In genomic region chr5:132295505-132296411, GRCh38 we compare ENCODE assay signal across 9 cellular contexts. TPM values are rescaled to one million over a fixed set of nuclear protein-coding genes. Genes with fewer than 3 reads are reported as not detected.
A peak's percentile ranks its signal among the peaks of the same experiment; 100 is the strongest.
DNase-seq lines count a peak whose midpoint lies in the region; ATAC-seq, FAIRE-seq and TF ChIP-seq lines count a peak whose summit lies in the region.
"Had no signal": no experiment of that assay in that cellular context is flagged by ENCODE, and none has a peak within 500 bp of the region (broad histone marks: within the 10 kb centered on the region; RNA-seq: fewer than 3 reads in every experiment).

No MANE protein-coding gene starts in this region.

- H3K36me3 Mint-ChIP-seq in activated naive CD4-positive, alpha-beta T cell treated with anti-CD3 and anti-CD28 coated beads, Interleukin-2, amount 10 ng/mL, durations not matched to agents 7 days and 5 days: no peaks in the 10 kb centered on the region

- H3K4me2 ChIP-seq in keratinocyte (ENCODE audit: control insufficient read depth, extremely low read depth, insufficient read depth, low read depth, low read length): peak overlapping the region; percentile 93

- peak overlapping the region; percentile 87 for H3K9ac ChIP-seq in keratinocyte (ENCODE audit: control insufficient read depth, extremely low read depth, insufficient read depth, low read length)

- H2AFZ ChIP-seq in keratinocyte (ENCODE audit: control insufficient read depth, low read length): no peak overlapping the region

- no peak for TF ChIP-seq EP300 in transverse colon (IDR thresholded peaks at IDR 0.05; ENCODE audit: low read depth)

- H3K27ac Mint-ChIP-seq in activated naive CD4-positive, alpha-beta T cell treated with anti-CD3 and anti-CD28 coated beads, Interleukin-2, amount 10 ng/mL, durations not matched to agents 7 days and 5 days: no peak overlapping the region

- H3K9me1 ChIP-seq in keratinocyte (ENCODE audit: control insufficient read depth, extremely low read depth, insufficient read depth, low read length): no peaks in the 10 kb centered on the region

- peak overlapping the region; percentile 83 for H3K4me3 Mint-ChIP-seq in activated naive CD4-positive, alpha-beta T cell treated with anti-CD3 and anti-CD28 coated beads, Interleukin-2, amount 10 ng/mL, durations not matched to agents 7 days and 5 days

- H3K4me1 ChIP-seq in keratinocyte (ENCODE audit: control insufficient read depth, extremely low read depth, insufficient read depth, low read length) (peaks cover 23% of the 10 kb centered on the region), transverse colon (peaks cover 10 to 33% (median 27%) of the 10 kb centered on the region in 4 donors)

- TF ChIP-seq CTCF in keratinocyte (optimal IDR thresholded peaks at IDR 0.05 in 1 of 3, IDR thresholded peaks at IDR 0.05 in 1 of 3, conservative IDR thresholded peaks at IDR 0.05 in 1 of 3; ENCODE audit: extremely low read depth in 1 of 3, insufficient read depth in 2 of 3, low read length in 3 of 3) (no peak), transverse colon (IDR thresholded peaks at IDR 0.05) (no peak)

- DNase-seq in activated naive CD4-positive, alpha-beta T cell treated with anti-CD3 and anti-CD28 coated beads, Interleukin-2, amount 10 ng/mL, durations not matched to agents 7 days and 5 days: no peak
- no peak for DNase-seq in activated naive CD4-positive, alpha-beta T cell treated with anti-CD3 and anti-CD28 coated beads, Interleukin-2, amount 50 U/mL, for 16 hours
- DNase-seq in keratinocyte (ENCODE audit: low read depth, low spot score) (no peak), transverse colon (no peak), activated gamma-delta T cell treated with Interleukin-2 at 50 U/mL for 16 hours (no peak)
- DNase-seq: NCI-H1694 had no signal

- H3K27ac ChIP-seq in adipose tissue (ENCODE audit: low read depth, low read length): peak overlapping the region; percentile 44
- H3K27ac ChIP-seq in keratinocyte (ENCODE audit: control insufficient read depth, insufficient read depth, low read length): peak overlapping the region; percentile 21
- peak overlapping the region in 2 of 4 donors; percentile 93 to 96 for H3K27ac ChIP-seq in transverse colon

- CTCF ChIA-PET in activated naive CD4-positive, alpha-beta T cell treated with anti-CD3 and anti-CD28 coated beads, Interleukin-2, amount 10 ng/mL, durations not matched to agents 7 days and 5 days (lab: Charles Lee): interaction anchor here (1.1 to 1.5 kb wide), 2 partner anchors 12 to 24 kb away, joined by 3 to 5 read pairs; no protein-coding TSS in a partner anchor

- intact Hi-C loops in transverse colon (cut with DNase I; ENCODE audit: low total_unique reads): loop anchor here (10.0 kb wide), 1 partner anchor 61 kb away; no protein-coding TSS in a partner anchor

- no peak for FAIRE-seq in keratinocyte (lab: Jason Lieb, UNC)

- no peaks in the 10 kb centered on the region for H3K9me3 Mint-ChIP-seq in activated naive CD4-positive, alpha-beta T cell treated with anti-CD3 and anti-CD28 coated beads, Interleukin-2, amount 10 ng/mL, durations not matched to agents 7 days and 5 days

- H3K4me3 ChIP-seq in keratinocyte (ENCODE audit: control insufficient read depth in 2 of 3, extremely low read depth in 1 of 3, insufficient read depth in 2 of 3, low read depth in 1 of 3, low read length in 3 of 3) (peak overlapping the region; percentile 55 to 83 (median 79)), transverse colon (peak overlapping the region in 3 of 4 donors; percentile 49 to 65 (median 64))

- no peaks in the 10 kb centered on the region for H4K20me1 ChIP-seq in keratinocyte (ENCODE audit: control insufficient read depth, extremely low read depth, insufficient read depth, low read length)

- in situ Hi-C loops in transverse colon (cut with MboI; ENCODE audit: low pct_ligation_motif_present in 1 of 4, low pct_unique_long_range_greater_than_20kb in 1 of 4, low sequenced_read_pairs in 3 of 4): no loop called here

- TF ChIP-seq POLR2A in transverse colon (IDR thresholded peaks at IDR 0.05): no peak

- no peaks in the 10 kb centered on the region for H3K27me3 ChIP-seq in keratinocyte (ENCODE audit: control insufficient read depth, extremely low read depth, insufficient read depth, low read length)
- H3K27me3 ChIP-seq in transverse colon: no peaks in the 10 kb centered on the region

- peaks cover 17% of the 10 kb centered on the region for H3K4me1 Mint-ChIP-seq in activated naive CD4-positive, alpha-beta T cell treated with anti-CD3 and anti-CD28 coated beads, Interleukin-2, amount 10 ng/mL, durations not matched to agents 7 days and 5 days

- WGBS in adipose tissue, 3 donors: 74 to 86% (median 75%) methylated on average over 8 of the region's 8 CpGs
- WGBS in transverse colon (ENCODE audit: low coverage in 1 of 2), 2 donors: 83 to 100% methylated on average over 1 to 8 of the region's 8 CpGs

- H3K9me3 ChIP-seq in keratinocyte (ENCODE audit: control insufficient read depth, low read depth, low read length) (no peaks in the 10 kb centered on the region), transverse colon (no peaks in the 10 kb centered on the region)

- peaks cover 3% of the 10 kb centered on the region for H3K79me2 ChIP-seq in keratinocyte (ENCODE audit: control insufficient read depth, insufficient read depth, low read length)

- no peak for ATAC-seq in GM21529 (IDR thresholded peaks at IDR 0.05; ENCODE audit: unreplicated experiment)
- no peak for ATAC-seq in HG03159 (IDR thresholded peaks at IDR 0.05; ENCODE audit: unreplicated experiment)

- H3K36me3 ChIP-seq in keratinocyte (ENCODE audit: control insufficient read depth in 2 of 2, extremely low read depth in 1 of 2, insufficient read depth in 2 of 2, low read length in 2 of 2) (no peaks in the 10 kb centered on the region), transverse colon (no peaks in the 10 kb centered on the region)

- dilution Hi-C loops in keratinocyte (cut with MboI; ENCODE audit: extremely low pct_ligation_motif_present, low sequenced_read_pairs): no loop called here

- peaks cover 64% of the 10 kb centered on the region for H3K27me3 Mint-ChIP-seq in activated naive CD4-positive, alpha-beta T cell treated with anti-CD3 and anti-CD28 coated beads, Interleukin-2, amount 10 ng/mL, durations not matched to agents 7 days and 5 days

RNA-seq across cellular contexts. Expression of gene SLC22A4, which starts 1.6 kb away (rescaled TPM):
- polyA plus RNA-seq in adipose tissue: 1 to 10 TPM in 2 of 3 donors, under 1 TPM in 1; 0.23 to 3.0 (median 2.0) TPM
- polyA plus RNA-seq in keratinocyte: 1.00 to 1.5 TPM (median 1.4 TPM) in 3 replicates
- not detected for polyA plus RNA-seq in keratinocyte (2011; ENCODE audit: low read depth)
- 0.68 and 0.78 TPM in 2 replicates for polyA plus RNA-seq in keratinocyte (2011; cell fraction: cytosol; rRNA removed)
- 1.9 and 2.2 TPM in 2 replicates for polyA plus RNA-seq in keratinocyte (2011; cell fraction: nucleus; rRNA removed)
- polyA plus RNA-seq in keratinocyte (2012; ENCODE audit: low replicate concordance): 0.23 and 0.76 TPM in 2 replicates
- 1.6 to 1.9 TPM (median 1.7 TPM) in 3 replicates for polyA minus RNA-seq in keratinocyte
- not detected for polyA minus RNA-seq in keratinocyte (2011; cell fraction: cytosol; rRNA and poly(A)+ RNA removed)
- polyA minus RNA-seq in keratinocyte (2011; cell fraction: nucleus; rRNA and poly(A)+ RNA removed): 0.95 and 1.1 TPM in 2 replicates
- total RNA-seq in transverse colon: 10 to 100 TPM in 2 of 4 donors, 1 to 10 TPM in 1, not detected in 1; 1.6 to 48.3 (median 14.5) TPM

RNA-seq across cellular contexts. Expression of gene PDLIM4, which starts 38.3 kb away (rescaled TPM):
- polyA plus RNA-seq in adipose tissue (10 to 100 TPM in 2 of 3 donors, 1 to 10 TPM in 1; 2.2 to 39.4 (median 17.5) TPM), keratinocyte (38.3 to 81.8 TPM (median 79.3 TPM) in 3 replicates)
- polyA plus RNA-seq in keratinocyte (2011; ENCODE audit: low read depth): 25.2 TPM
- 78.0 and 173 TPM in 2 replicates for polyA plus RNA-seq in keratinocyte (2011; cell fraction: cytosol; rRNA removed)
- 81.9 and 115 TPM in 2 replicates for polyA plus RNA-seq in keratinocyte (2011; cell fraction: nucleus; rRNA removed)
- 50.9 and 113 TPM in 2 replicates for polyA plus RNA-seq in keratinocyte (2012; ENCODE audit: low replicate concordance)
- 44.2 to 86.3 TPM (median 59.6 TPM) in 3 replicates for polyA minus RNA-seq in keratinocyte
- polyA minus RNA-seq in keratinocyte (2011; cell fraction: cytosol; rRNA and poly(A)+ RNA removed): 134 TPM
- polyA minus RNA-seq in keratinocyte (2011; cell fraction: nucleus; rRNA and poly(A)+ RNA removed): 36.9 and 40.3 TPM in 2 replicates
- 10 to 100 TPM in 3 of 4 donors, 1 to 10 TPM in 1; 9.7 to 43.4 (median 19.7) TPM for total RNA-seq in transverse colon
